20 cellular contexts compared by ENCODE assay signal in genomic region chr13:31437975-31438374, GRCh38.
"Had no signal": no experiment of that assay in that cellular context is flagged by ENCODE, and none has a peak within 500 bp of the region (broad histone marks: within the 10 kb centered on the region; RNA-seq: fewer than 3 reads in every experiment).

No MANE protein-coding gene starts in this region.

- H3K4me1 Mint-ChIP-seq: activated naive CD8-positive, alpha-beta T cell treated with anti-CD3 and anti-CD28 coated beads for 36 hours; endodermal cell had no signal

- H3K27ac Mint-ChIP-seq: activated naive CD8-positive, alpha-beta T cell treated with anti-CD3 and anti-CD28 coated beads for 36 hours; activated T-helper 1 cell treated with anti-CD3 and anti-CD28 coated beads, Interleukin-12 subunit alpha, Interleukin-12 subunit beta, Interleukin-2, Interleukin-4 antibody, amounts not matched to agents 30 ng/mL and 10 ng/mL and 1 ng/mL, durations not matched to agents 14 hours and 24 hours and 36 hours; endodermal cell; mesothelial cell of epicardium; progenitor cell of endocrine pancreas had no signal

- DNase-seq: activated CD4-positive, alpha-beta T cell treated with anti-CD3 and anti-CD28 coated beads, Interleukin-2, amount 50 U/mL, for 1 hour; activated CD8-positive, alpha-beta memory T cell treated with anti-CD3 and anti-CD28 coated beads for 24 hours; activated naive CD8-positive, alpha-beta T cell treated with anti-CD3 and anti-CD28 coated beads for 36 hours; aorta; endodermal cell; erythroblast; right cardiac atrium; stimulated activated CD4-positive, alpha-beta T cell treated with anti-CD3 and anti-CD28 coated beads, Interleukin-15, amount 100 ng/mL, for 24 hours; stimulated activated CD4-positive, alpha-beta T cell treated with anti-CD3 and anti-CD28 coated beads, Interleukin-4, amount 100 ng/mL, for 1 hour; stimulated activated naive CD4-positive, alpha-beta T cell; substantia nigra; T-helper 9 cell; transverse colon had no signal

- H3K4me1 ChIP-seq: breast epithelium, transverse colon, vagina had no signal

- H3K27me3 ChIP-seq: breast epithelium, transverse colon, vagina had no signal

- H3K27ac ChIP-seq: breast epithelium, skin epidermis, transverse colon, vagina had no signal

- H3K4me3 ChIP-seq: breast epithelium, skin epidermis, transverse colon, vagina had no signal

- H3K36me3 Mint-ChIP-seq: activated naive CD8-positive, alpha-beta T cell treated with anti-CD3 and anti-CD28 coated beads for 36 hours; mesothelial cell of epicardium had no signal

- H3K36me3 ChIP-seq: breast epithelium, transverse colon, vagina had no signal

- H3K9me3 Mint-ChIP-seq: activated naive CD8-positive, alpha-beta T cell treated with anti-CD3 and anti-CD28 coated beads for 36 hours; activated T-helper 1 cell treated with anti-CD3 and anti-CD28 coated beads, Interleukin-12 subunit alpha, Interleukin-12 subunit beta, Interleukin-2, Interleukin-4 antibody, amounts not matched to agents 30 ng/mL and 10 ng/mL and 1 ng/mL, durations not matched to agents 14 hours and 24 hours and 36 hours; endodermal cell had no signal

- H3K4me3 Mint-ChIP-seq: activated naive CD8-positive, alpha-beta T cell treated with anti-CD3 and anti-CD28 coated beads for 36 hours; activated T-helper 1 cell treated with anti-CD3 and anti-CD28 coated beads, Interleukin-12 subunit alpha, Interleukin-12 subunit beta, Interleukin-2, Interleukin-4 antibody, amounts not matched to agents 30 ng/mL and 10 ng/mL and 1 ng/mL, durations not matched to agents 14 hours and 24 hours and 36 hours; endodermal cell; mesothelial cell of epicardium had no signal

- H3K9me3 ChIP-seq: breast epithelium, transverse colon, vagina had no signal

- ATAC-seq: activated CD4-positive, CD25-positive, alpha-beta regulatory T cell treated with anti-CD3 and anti-CD28 coated beads, Interleukin-2, amount 50 U/mL, for 24 hours; right cardiac atrium had no signal
